9 cellular contexts compared by ENCODE assay signal in genomic region chr3:55527381-55527780, GRCh38. TPM values are rescaled to one million over a fixed set of nuclear protein-coding genes. Genes with fewer than 3 reads are reported as not detected.
"Had no signal": no experiment of that assay in that cellular context is flagged by ENCODE, and none has a peak within 500 bp of the region (broad histone marks: within the 10 kb centered on the region; RNA-seq: fewer than 3 reads in every experiment).

No MANE protein-coding gene starts in this region.

- H3K9me3 Mint-ChIP-seq: HFFc6 had no signal

- H3K36me3 Mint-ChIP-seq: IgD-negative memory B cell had no signal

- H3K36me3 ChIP-seq: HAP-1 had no signal

- H3K9me3 ChIP-seq: HAP-1 had no signal

- H2AFZ ChIP-seq: GM23248 had no signal

- DNase-seq: GM23248, GOT3, H7, HFFc6 had no signal

- H3K27ac Mint-ChIP-seq: HFFc6, IgD-negative memory B cell had no signal

- H3K27me3 Mint-ChIP-seq: IgD-negative memory B cell had no signal

- H3K4me1 Mint-ChIP-seq: IgD-negative memory B cell had no signal

- ATAC-seq: HCT116 had no signal

- H3K27ac ChIP-seq: GM23248, HL-60 had no signal

- FAIRE-seq: HepG2 had no signal

- H3K4me3 Mint-ChIP-seq: HFFc6 had no signal

- H3K4me3 ChIP-seq: GM23248, HAP-1 had no signal

RNA-seq across cellular contexts. Expression of gene WNT5A, which starts 40.3 kb away (rescaled TPM):
- total RNA-seq: HepG2 had no signal
- polyA plus RNA-seq: HepG2, IgD-negative memory B cell had no signal
